In genomic region chr16:86763819-86764218, GRCh38 we compare ENCODE assay signal across 14 cellular contexts.
A peak's percentile ranks its signal among the peaks of the same experiment; 100 is the strongest.
DNase-seq lines count a peak whose midpoint lies in the region; ATAC-seq and TF ChIP-seq lines count a peak whose summit lies in the region.
"Had no signal": no experiment of that assay in that cellular context is flagged by ENCODE, and none has a peak within 500 bp of the region (broad histone marks: within the 10 kb centered on the region; RNA-seq: fewer than 3 reads in every experiment).

No MANE protein-coding gene starts in this region.

- no peak for TF ChIP-seq RAD21 in IMR-90 (IDR thresholded peaks at IDR 0.05; ENCODE audit: low read length)

- TF ChIP-seq POLR2A in IMR-90 (IDR thresholded peaks at IDR 0.05; ENCODE audit: low read depth, low read length): no peak
- no peak for TF ChIP-seq POLR2A in upper lobe of left lung (IDR thresholded peaks at IDR 0.05)

- no peak for TF ChIP-seq EP300 in upper lobe of left lung (IDR thresholded peaks at IDR 0.05)

- WGBS in IMR-90 (ENCODE audit: extremely low coverage in 2 of 2, insufficient read length in 1 of 2), 2 experiments: 94% methylated on average over 8 of the region's 12 CpGs; no CpG with 5 or more reads in 1 of the 2 experiments
- 94% methylated on average over 12 of the region's 12 CpGs for WGBS in mesenchymal stem cell
- WGBS in upper lobe of left lung, 2 donors: 78% methylated on average over 12 of the region's 12 CpGs

- no peak overlapping the region for H4K8ac ChIP-seq in IMR-90 (ENCODE audit: low read depth in 2 of 2, low read length in 2 of 2)
- H4K8ac ChIP-seq in mesenchymal stem cell (ENCODE audit: low read length): no peak overlapping the region

- H3K9me3 ChIP-seq in IMR-90 (ENCODE audit: control insufficient read depth, insufficient read depth, low read length): no peaks in the 10 kb centered on the region
- no peaks in the 10 kb centered on the region for H3K9me3 ChIP-seq in RWPE2 (ENCODE audit: severe bottlenecking)
- peaks cover 4% of the 10 kb centered on the region for H3K9me3 ChIP-seq in mesenchymal stem cell (ENCODE audit: control insufficient read depth, low read length)
- no peaks in the 10 kb centered on the region for H3K9me3 ChIP-seq in upper lobe of left lung
- H3K9me3 ChIP-seq: BLaER1 treated with 17β-estradiol and CSF1 and Interleukin-3, amounts not matched to agents 10 nM and 100 nM had no signal

- POLR2A ChIA-PET in IMR-90 (lab: Charles Lee; ENCODE audit: unreplicated experiment): no interaction called here

- H2BK15ac ChIP-seq in IMR-90 (ENCODE audit: low read depth, low read length) (no peak overlapping the region), mesenchymal stem cell (ENCODE audit: low read depth, poor library complexity, severe bottlenecking) (no peak overlapping the region)

- H2AFZ ChIP-seq in IMR-90 (replicated peaks; ENCODE audit: low read length, poor library complexity): no peak overlapping the region
- no peak overlapping the region for H2AFZ ChIP-seq in mesenchymal stem cell (ENCODE audit: low read depth, low read length)

- peak overlapping the region; percentile 43 for H2AK9ac ChIP-seq in IMR-90 (replicated peaks; ENCODE audit: low read depth, low read length, poor library complexity)

- H2BK5ac ChIP-seq in IMR-90 (ENCODE audit: low read depth, low read length, poor library complexity, severe bottlenecking) (no peak overlapping the region), mesenchymal stem cell (ENCODE audit: low read depth, low read length, poor library complexity, severe bottlenecking) (no peak overlapping the region)

- no peak overlapping the region for H3K27ac ChIP-seq in IMR-90 (ENCODE audit: insufficient read depth, low read length)
- no peak overlapping the region for H3K27ac ChIP-seq in RWPE2 (ENCODE audit: poor library complexity, severe bottlenecking)
- H3K27ac ChIP-seq in mesenchymal stem cell (ENCODE audit: low read length, poor library complexity, severe bottlenecking): no peak overlapping the region
- H3K27ac ChIP-seq in upper lobe of left lung: no peak overlapping the region
- H3K27ac ChIP-seq: BLaER1 treated with 17β-estradiol and CSF1 and Interleukin-3, amounts not matched to agents 10 nM and 100 nM; HL-60 had no signal

- H4K91ac ChIP-seq in IMR-90 (ENCODE audit: insufficient read depth, low read depth, low read length) (no peak overlapping the region), mesenchymal stem cell (ENCODE audit: low read length) (no peak overlapping the region)

- H2BK12ac ChIP-seq in mesenchymal stem cell (ENCODE audit: low read length in 2 of 2): no peak overlapping the region

- H3K4me3 ChIP-seq in IMR-90 (ENCODE audit: insufficient read depth, low read depth, low read length) (no peak overlapping the region), RWPE2 (ENCODE audit: severe bottlenecking) (no peak overlapping the region), fibroblast of mammary gland (ENCODE audit: control insufficient read depth, low read depth, low read length) (peak overlapping the region; percentile 12), mesenchymal stem cell (ENCODE audit: insufficient read depth in 1 of 2, low read depth in 1 of 2, low read length in 2 of 2) (no peak overlapping the region), upper lobe of left lung (no peak overlapping the region)
- H3K4me3 ChIP-seq: BLaER1 treated with 17β-estradiol and CSF1 and Interleukin-3, amounts not matched to agents 10 nM and 100 nM had no signal

- H4K20me1 ChIP-seq in IMR-90 (ENCODE audit: insufficient read depth, low read length): no peaks in the 10 kb centered on the region
- H4K20me1 ChIP-seq: BLaER1 treated with 17β-estradiol and CSF1 and Interleukin-3, amounts not matched to agents 10 nM and 100 nM had no signal

- no peak overlapping the region for H3K56ac ChIP-seq in IMR-90 (ENCODE audit: extremely low read depth, insufficient read depth, low read length)

- H3K4me2 ChIP-seq in IMR-90 (ENCODE audit: low read depth, low read length) (no peak overlapping the region), mesenchymal stem cell (ENCODE audit: low read length, poor library complexity, severe bottlenecking) (no peak overlapping the region)
- H3K4me2 ChIP-seq: BLaER1 treated with 17β-estradiol and CSF1 and Interleukin-3, amounts not matched to agents 10 nM and 100 nM had no signal

- no peaks in the 10 kb centered on the region for H3K79me1 ChIP-seq in IMR-90 (ENCODE audit: low read depth in 1 of 2, low read length in 2 of 2)
- no peaks in the 10 kb centered on the region for H3K79me1 ChIP-seq in mesenchymal stem cell (replicated peaks; ENCODE audit: low read length, poor library complexity, severe bottlenecking)

- H3K4me1 ChIP-seq in IMR-90 (ENCODE audit: control insufficient read depth, insufficient read depth, low read length): peaks cover 6% of the 10 kb centered on the region; the same call in 1 of the 2 replicates
- no peaks in the 10 kb centered on the region for H3K4me1 ChIP-seq in RWPE2 (ENCODE audit: insufficient read depth, poor library complexity, severe bottlenecking)
- peaks cover 15% of the 10 kb centered on the region for H3K4me1 ChIP-seq in mesenchymal stem cell (ENCODE audit: control insufficient read depth, insufficient read depth, low read depth, low read length)
- no peaks in the 10 kb centered on the region for H3K4me1 ChIP-seq in upper lobe of left lung

- H4K5ac ChIP-seq in IMR-90 (ENCODE audit: low read depth, low read length): no peak overlapping the region

- H3K18ac ChIP-seq in IMR-90 (ENCODE audit: low read depth, low read length) (no peak overlapping the region), mesenchymal stem cell (ENCODE audit: low read depth in 1 of 2, low read length in 2 of 2) (no peak overlapping the region)

- in situ Hi-C loops in IMR-90 (cut with MboI; ENCODE audit: low sequenced_read_pairs): no loop called here

- no peak for DNase-seq in IMR-90
- peak; percentile 25 for DNase-seq in RWPE2 (ENCODE audit: low spot score)
- peak; percentile 36 for DNase-seq in fibroblast of mammary gland (ENCODE audit: low read depth)
- peak; percentile 33 for DNase-seq in sciatic nerve (ENCODE audit: low spot score)
- no peak for DNase-seq in mesenchymal stem cell
- no peak for DNase-seq in upper lobe of left lung
- DNase-seq: Calu3; CD8-positive, alpha-beta T cell; DMS79 treated with DMSO at 0.1 percent for 48 hours; GF-D8; H9 had no signal

- H3K4ac ChIP-seq in IMR-90 (ENCODE audit: low read depth, low read length) (no peak overlapping the region), mesenchymal stem cell (ENCODE audit: low read depth in 1 of 2, low read length in 2 of 2) (no peak overlapping the region)

- ATAC-seq in IMR-90 (ENCODE audit: low read depth) (no peak), RWPE2 (ENCODE audit: low read depth) (no peak), sciatic nerve (no peak), HG02678 (IDR thresholded peaks at IDR 0.05; ENCODE audit: unreplicated experiment) (no peak), upper lobe of left lung (ENCODE audit: low FRiP score in 2 of 2) (no peak)
- ATAC-seq: CD8-positive, alpha-beta T cell had no signal

- CTCF ChIA-PET in IMR-90 (lab: Yijun Ruan, JAX): no interaction called here

- H3K9ac ChIP-seq in IMR-90 (ENCODE audit: low read depth, low read length) (no peak overlapping the region), mesenchymal stem cell (ENCODE audit: low read length) (no peak overlapping the region)
- H3K9ac ChIP-seq: BLaER1 treated with 17β-estradiol and CSF1 and Interleukin-3, amounts not matched to agents 10 nM and 100 nM had no signal

- H2BK20ac ChIP-seq in IMR-90 (ENCODE audit: low read depth, low read length): no peak overlapping the region

- dilution Hi-C loops in IMR-90 (cut with HindIII; ENCODE audit: low sequenced_read_pairs, unreplicated experiment): no loop called here

- H3K14ac ChIP-seq in IMR-90 (replicated peaks; ENCODE audit: low read depth, low read length) (no peak overlapping the region), mesenchymal stem cell (ENCODE audit: low read length in 2 of 2) (no peak overlapping the region)

- no TSS peak for BruUV-seq in IMR-90 (replicated peaks; lab: Mats Ljungman, UMichigan)

- intact Hi-C loops in IMR-90 (cut with micrococcal nuclease): loop anchor here (10.0 kb wide), 1 partner anchor 301 kb away; no protein-coding TSS in a partner anchor
- intact Hi-C loops in sciatic nerve (cut with DNase I): no loop called here

- no peak overlapping the region for H2AK5ac ChIP-seq in IMR-90 (ENCODE audit: low read depth, low read length)
- no peak overlapping the region for H2AK5ac ChIP-seq in mesenchymal stem cell (ENCODE audit: low read length, severe bottlenecking)

- H3K27me3 ChIP-seq in IMR-90 (ENCODE audit: control insufficient read depth, insufficient read depth, low read length) (no peaks in the 10 kb centered on the region; the same call in 1 of the 2 replicates), RWPE2 (ENCODE audit: insufficient read depth, poor library complexity, severe bottlenecking) (no peaks in the 10 kb centered on the region), mesenchymal stem cell (ENCODE audit: control insufficient read depth in 1 of 2, insufficient read depth in 1 of 2, low read length in 2 of 2) (peaks cover 0 to 81% of the 10 kb centered on the region in 2 experiments), upper lobe of left lung (peaks cover 0 to 7% (median 2%) of the 10 kb centered on the region in 4 donors)

- H3K9me1 ChIP-seq in IMR-90 (ENCODE audit: insufficient read depth, low read length): no peaks in the 10 kb centered on the region

- H2BK120ac ChIP-seq in IMR-90 (ENCODE audit: low read depth, low read length) (no peak overlapping the region), mesenchymal stem cell (ENCODE audit: low read depth, low read length) (no peak overlapping the region)

- TF ChIP-seq CTCF in IMR-90 (conservative IDR thresholded peaks at IDR 0.05; ENCODE audit: low read depth, low read length) (no peak), RWPE2 (IDR thresholded peaks at IDR 0.05; ENCODE audit: poor library complexity, severe bottlenecking) (no peak), fibroblast of mammary gland (conservative IDR thresholded peaks at IDR 0.05; ENCODE audit: control insufficient read depth, insufficient read depth, low read depth, low read length) (no peak), upper lobe of left lung (IDR thresholded peaks at IDR 0.05) (no peak)

- H3K23ac ChIP-seq in IMR-90 (ENCODE audit: low read depth, low read length): no peak overlapping the region
- H3K23ac ChIP-seq in mesenchymal stem cell (ENCODE audit: low read length in 2 of 2): no peak overlapping the region

- H3K36me3 ChIP-seq in IMR-90 (ENCODE audit: control insufficient read depth, insufficient read depth, low read length) (no peaks in the 10 kb centered on the region), RWPE2 (ENCODE audit: low read depth) (no peaks in the 10 kb centered on the region), mesenchymal stem cell (ENCODE audit: control insufficient read depth in 1 of 2, insufficient read depth in 2 of 2, low read depth in 1 of 2, low read length in 2 of 2) (no peaks in the 10 kb centered on the region), upper lobe of left lung (no peaks in the 10 kb centered on the region)
- H3K36me3 ChIP-seq: BLaER1 treated with 17β-estradiol and CSF1 and Interleukin-3, amounts not matched to agents 10 nM and 100 nM had no signal

TF ChIP-seq in IMR-90, 13 proteins besides CTCF, POLR2A, EP300 and RAD21 (continues in another document):
- TF ChIP-seq NFE2L2 (IDR thresholded peaks at IDR 0.05; ENCODE audit: low read depth, low read length) (no peak), RCOR1 (IDR thresholded peaks at IDR 0.05; ENCODE audit: insufficient replicate concordance, low read length) (no peak), BHLHE40 (IDR thresholded peaks at IDR 0.05; ENCODE audit: low read depth, low read length) (no peak)

Comparison
In these comparisons a context has a peak if more than half of its experiments do, and no peak if none do; other contexts are left out.
1. DNase-seq: peak in RWPE2 (single experiment), fibroblast of mammary gland (single experiment) and sciatic nerve (single experiment); none in IMR-90 (single experiment), mesenchymal stem cell (single experiment) and upper lobe of left lung (0 of 2).